Comparison of ENCODE assay signal across 9 cellular contexts in genomic region chr14:59919582-59920377, GRCh38. TPM values are rescaled to one million over a fixed set of nuclear protein-coding genes. Genes with fewer than 3 reads are reported as not detected.
DNase-seq lines count a peak whose midpoint lies in the region; ATAC-seq and TF ChIP-seq lines count a peak whose summit lies in the region.
"Had no signal": no experiment of that assay in that cellular context is flagged by ENCODE, and none has a peak within 500 bp of the region (broad histone marks: within the 10 kb centered on the region; RNA-seq: fewer than 3 reads in every experiment).

LRRC9 (plus strand) TSS chr14:59920144.

- no CpG with 5 or more reads among the region's 56 CpGs for WGBS in neuronal stem cell (ENCODE audit: extremely low coverage in 2 of 2, insufficient read length in 2 of 2, insufficient replicate concordance in 1 of 2), 2 donors

- peaks cover 3 to 4% of the 10 kb centered on the region in 2 donors for H3K4me1 ChIP-seq in neuronal stem cell (ENCODE audit: control insufficient read depth in 2 of 2, insufficient read depth in 1 of 2, low read depth in 1 of 2, low read length in 2 of 2)

- H2BK12ac ChIP-seq in neuronal stem cell (ENCODE audit: low read length), result no peak within 1 kb of the TSS

- no peak within 1 kb of the TSS for H2BK5ac ChIP-seq in neuronal stem cell (ENCODE audit: low read length)

- peak; percentile 33 for ATAC-seq in GM19023 (IDR thresholded peaks at IDR 0.05; ENCODE audit: unreplicated experiment)
- ATAC-seq in Right ventricle myocardium inferior, result peak; percentile 44
- no peak for ATAC-seq in GM21447 (IDR thresholded peaks at IDR 0.05; ENCODE audit: unreplicated experiment)

- intact Hi-C loops in activated T-helper 1 cell treated with anti-CD3 and anti-CD28 coated beads, Interleukin-12 subunit alpha, Interleukin-12 subunit beta, Interleukin-2, Interleukin-4 antibody, amounts not matched to agents 30 ng/mL and 10 ng/mL and 1 ng/mL, durations not matched to agents 14 hours and 24 hours and 36 hours (cut with micrococcal nuclease), result no loop called here
- intact Hi-C loops in Right ventricle myocardium inferior (cut with DNase I), result no loop called here

- H4K91ac ChIP-seq in neuronal stem cell (ENCODE audit: low read depth, low read length, poor library complexity), result no peak within 1 kb of the TSS

- peak within 1 kb of the TSS; percentile 93 for H3K18ac ChIP-seq in neuronal stem cell (ENCODE audit: low read length)

- peak within 1 kb of the TSS; percentile 31 for H3K4me3 Mint-ChIP-seq in activated T-helper 1 cell treated with anti-CD3 and anti-CD28 coated beads, Interleukin-12 subunit alpha, Interleukin-12 subunit beta, Interleukin-2, Interleukin-4 antibody, amounts not matched to agents 30 ng/mL and 10 ng/mL and 1 ng/mL, durations not matched to agents 14 hours and 24 hours and 36 hours

- peak within 1 kb of the TSS; percentile 94 for H2AFZ ChIP-seq in neuronal stem cell (ENCODE audit: low read length)

- no peaks in the 10 kb centered on the region for H3K9me3 Mint-ChIP-seq in activated T-helper 1 cell treated with anti-CD3 and anti-CD28 coated beads, Interleukin-12 subunit alpha, Interleukin-12 subunit beta, Interleukin-2, Interleukin-4 antibody, amounts not matched to agents 30 ng/mL and 10 ng/mL and 1 ng/mL, durations not matched to agents 14 hours and 24 hours and 36 hours

- H3K36me3 Mint-ChIP-seq in activated T-helper 1 cell treated with anti-CD3 and anti-CD28 coated beads, Interleukin-12 subunit alpha, Interleukin-12 subunit beta, Interleukin-2, Interleukin-4 antibody, amounts not matched to agents 30 ng/mL and 10 ng/mL and 1 ng/mL, durations not matched to agents 14 hours and 24 hours and 36 hours (ENCODE audit: low read depth), result no peaks in the 10 kb centered on the region

- no peak within 1 kb of the TSS for H3K23ac ChIP-seq in neuronal stem cell (ENCODE audit: low read depth, low read length, poor library complexity)

- peak within 1 kb of the TSS; percentile 79 to 89 for H3K4me3 ChIP-seq in neuronal stem cell (ENCODE audit: low read length in 2 of 2)

- no peak within 1 kb of the TSS for H2AK5ac ChIP-seq in neuronal stem cell (ENCODE audit: low read depth, low read length)

- peaks cover 6 to 7% of the 10 kb centered on the region in 2 donors for H3K9me3 ChIP-seq in neuronal stem cell (replicated peaks in 1 of 2; ENCODE audit: control insufficient read depth in 2 of 2, insufficient read depth in 1 of 2, low read depth in 1 of 2, low read length in 2 of 2)

- no peak within 1 kb of the TSS for H3K27ac Mint-ChIP-seq in activated T-helper 1 cell treated with anti-CD3 and anti-CD28 coated beads, Interleukin-12 subunit alpha, Interleukin-12 subunit beta, Interleukin-2, Interleukin-4 antibody, amounts not matched to agents 30 ng/mL and 10 ng/mL and 1 ng/mL, durations not matched to agents 14 hours and 24 hours and 36 hours

- H3K27me3 Mint-ChIP-seq in activated T-helper 1 cell treated with anti-CD3 and anti-CD28 coated beads, Interleukin-12 subunit alpha, Interleukin-12 subunit beta, Interleukin-2, Interleukin-4 antibody, amounts not matched to agents 30 ng/mL and 10 ng/mL and 1 ng/mL, durations not matched to agents 14 hours and 24 hours and 36 hours (ENCODE audit: insufficient read depth), result peaks cover 38% of the 10 kb centered on the region

- H3K79me1 ChIP-seq in neuronal stem cell (ENCODE audit: low read depth, low read length), result no peaks in the 10 kb centered on the region

- peak within 1 kb of the TSS; percentile 89 for H3K9ac ChIP-seq in neuronal stem cell (ENCODE audit: low read depth, low read length, poor library complexity)

- H3K4me2 ChIP-seq in neuronal stem cell (ENCODE audit: insufficient read depth, low read length, poor library complexity, severe bottlenecking), result peak within 1 kb of the TSS; percentile 98

- peak within 1 kb of the TSS; percentile 90 for H3K27ac ChIP-seq in neuronal stem cell (replicated peaks; ENCODE audit: low read length)

- H3K36me3 ChIP-seq in neuronal stem cell (replicated peaks in 1 of 2; ENCODE audit: control insufficient read depth in 2 of 2, insufficient read depth in 2 of 2, low read length in 2 of 2), result peaks cover 6 to 24% of the 10 kb centered on the region in 2 donors

- H3K4me1 Mint-ChIP-seq in activated T-helper 1 cell treated with anti-CD3 and anti-CD28 coated beads, Interleukin-12 subunit alpha, Interleukin-12 subunit beta, Interleukin-2, Interleukin-4 antibody, amounts not matched to agents 30 ng/mL and 10 ng/mL and 1 ng/mL, durations not matched to agents 14 hours and 24 hours and 36 hours (ENCODE audit: low read depth), result no peaks in the 10 kb centered on the region

- peak within 1 kb of the TSS; percentile 16 for H2BK120ac ChIP-seq in neuronal stem cell (ENCODE audit: low read depth, low read length)

- no peak within 1 kb of the TSS for H3K14ac ChIP-seq in neuronal stem cell (ENCODE audit: low read length)

- no peaks in the 10 kb centered on the region for H3K27me3 ChIP-seq in neuronal stem cell (ENCODE audit: control insufficient read depth in 3 of 3, insufficient read depth in 3 of 3, low read depth in 1 of 3, low read length in 3 of 3)

- H2BK15ac ChIP-seq in neuronal stem cell (ENCODE audit: low read length), result no peak within 1 kb of the TSS

- no peak for TF ChIP-seq CTCF in GM10266 (IDR thresholded peaks at IDR 0.05; ENCODE audit: control insufficient read depth, insufficient read depth, low read depth, missing control alignments)

- DNase-seq in NCI-H187 (lab: John Stamatoyannopoulos, UW) (peak; percentile 61 to 75), Right ventricle myocardium inferior (ENCODE audit: missing footprints) (peak; percentile 65), neuronal stem cell (ENCODE audit: low spot score) (peak; percentile 87), epidermal melanocyte (ENCODE audit: insufficient read length, low spot score) (no peak), GM10266 (ENCODE audit: extremely low spot score) (no peak)
- DNase-seq in activated T-helper 1 cell treated with anti-CD3 and anti-CD28 coated beads, Interleukin-12 subunit alpha, Interleukin-12 subunit beta, Interleukin-2, Interleukin-4 antibody, amounts not matched to agents 30 ng/mL and 10 ng/mL and 1 ng/mL, durations not matched to agents 14 hours and 24 hours and 36 hours (ENCODE audit: low spot score), result no peak

- H4K8ac ChIP-seq in neuronal stem cell (ENCODE audit: low read depth, low read length), result no peak within 1 kb of the TSS

- no peak within 1 kb of the TSS for H3K4ac ChIP-seq in neuronal stem cell (ENCODE audit: low read length)

RNA-seq across cellular contexts. Expression of gene LRRC9, which starts in this region (rescaled TPM):
- total RNA-seq in activated T-helper 1 cell treated with anti-CD3 and anti-CD28 coated beads, Interleukin-12 subunit alpha, Interleukin-12 subunit beta, Interleukin-2, Interleukin-4 antibody, amounts not matched to agents 30 ng/mL and 10 ng/mL and 1 ng/mL, durations not matched to agents 14 hours and 24 hours and 36 hours, result not detected in 2 replicates
- total RNA-seq in Right ventricle myocardium inferior, result 0.19 TPM
- polyA plus RNA-seq in neuronal stem cell (2013, experiment 1 of 2), result 0.99 TPM
- 1.1 TPM for polyA plus RNA-seq in neuronal stem cell (2013, experiment 2 of 2)
- total RNA-seq: T-helper 2 cell treated with Interferon-gamma antibody and Interleukin-4, amounts not matched to agents 100 ng/mL and 5 ng/mL, for 36 hours had no signal

Comparison
In these comparisons a context has a peak if more than half of its experiments do, and no peak if none do; other contexts are left out.
1. Peak in DNase-seq and ATAC-seq in Right ventricle myocardium inferior; RNA of the gene not detected or under 1 TPM.
2. DNase-seq: peak in NCI-H187 (2 of 2) and neuronal stem cell (single experiment); none in activated T-helper 1 cell treated with anti-CD3 and anti-CD28 coated beads, Interleukin-12 subunit alpha, Interleukin-12 subunit beta, Interleukin-2, Interleukin-4 antibody, amounts not matched to agents 30 ng/mL and 10 ng/mL and 1 ng/mL, durations not matched to agents 14 hours and 24 hours and 36 hours (single experiment), epidermal melanocyte (single experiment) and GM10266 (single experiment).